In genomic region chr17:55735784-55736405, GRCh38 we compare ENCODE assay signal across 9 cellular contexts. TPM values are rescaled to one million over a fixed set of nuclear protein-coding genes. Genes with fewer than 3 reads are reported as not detected.
DNase-seq lines count a peak whose midpoint lies in the region; ATAC-seq and TF ChIP-seq lines count a peak whose summit lies in the region.
"Had no signal": no experiment of that assay in that cellular context is flagged by ENCODE, and none has a peak within 500 bp of the region (broad histone marks: within the 10 kb centered on the region; RNA-seq: fewer than 3 reads in every experiment).

No MANE protein-coding gene starts in this region.

- peaks cover 13 to 39% of the 10 kb centered on the region in 2 experiments for H3K4me1 ChIP-seq in SK-N-SH (ENCODE audit: control insufficient read depth in 1 of 2, insufficient read depth in 2 of 2, low read depth in 1 of 2, low read length in 1 of 2)

- H3K4me3 ChIP-seq in SK-N-SH (ENCODE audit: low read depth in 2 of 2, low read length in 1 of 2) (no peak overlapping the region; a peak in 1 of 4 replicates), neural cell (ENCODE audit: low read length) (no peak overlapping the region)

- H3F3A ChIP-seq in SK-N-SH (replicated peaks; ENCODE audit: insufficient read depth) (peaks cover 6% of the 10 kb centered on the region), neural cell (ENCODE audit: insufficient read depth, low read length, poor library complexity, severe bottlenecking) (no peaks in the 10 kb centered on the region)

- no peak overlapping the region for H3K9ac ChIP-seq in SK-N-SH
- H3K9ac ChIP-seq in neural cell (ENCODE audit: low read length), result no peak overlapping the region

- H3K9me2 ChIP-seq in SK-N-SH (no peaks in the 10 kb centered on the region), neural cell (ENCODE audit: insufficient read depth, low read length) (no peaks in the 10 kb centered on the region)

- peak; percentile 89 for TF ChIP-seq CTCF in SK-N-SH (IDR thresholded peaks at IDR 0.05)
- TF ChIP-seq CTCF in neural cell (IDR thresholded peaks at IDR 0.05; ENCODE audit: poor library complexity, severe bottlenecking), result peak; percentile 37

- DNase-seq in D341Med (ENCODE audit: low spot score) (peak; percentile 52), SK-N-SH (peak; percentile 52), dermis blood vessel endothelial cell (peak; percentile 67)
- no peak for DNase-seq in activated CD4-positive, CD25-positive, alpha-beta regulatory T cell (lab: John Stamatoyannopoulos, UW)
- DNase-seq in activated CD4-positive, CD25-positive, alpha-beta regulatory T cell treated with anti-CD3 and anti-CD28 coated beads, Interleukin-2, amount 50 U/mL, for 72 hours, result no peak

- no peak overlapping the region for H2AFZ ChIP-seq in SK-N-SH (ENCODE audit: low read depth)
- no peak overlapping the region for H2AFZ ChIP-seq in neural cell (ENCODE audit: low read depth, low read length)

- 42% methylated on average over 5 of the region's 5 CpGs for WGBS in SK-N-SH (ENCODE audit: low lambda C conversion rate)

- H3K27ac ChIP-seq in SK-N-SH (ENCODE audit: low read depth in 2 of 2, low read length in 1 of 2), result no peak overlapping the region
- no peak overlapping the region for H3K27ac ChIP-seq in neural cell (ENCODE audit: low read length)

- peak; percentile 61 for ATAC-seq in HG03354 (IDR thresholded peaks at IDR 0.05; ENCODE audit: poor library complexity, severe bottlenecking, unreplicated experiment)
- no peak for ATAC-seq in GM21526 (IDR thresholded peaks at IDR 0.05; ENCODE audit: low FRiP score, unreplicated experiment)
- ATAC-seq: right cardiac atrium had no signal

- TF ChIP-seq RAD21 in SK-N-SH (IDR thresholded peaks at IDR 0.05; ENCODE audit: low read length) (peak; percentile 77), neural cell (conservative IDR thresholded peaks at IDR 0.05) (no peak)

- CTCF ChIA-PET in SK-N-SH (lab: Yijun Ruan, JAX), result interaction anchor here (0.6 to 16.5 kb wide), 40 partner anchors 15 to 654 kb away, joined by 3 to 175 read pairs (median 5); partner anchors contain the start of genes PCTP and TMEM100

- H3K27me3 ChIP-seq in SK-N-SH (ENCODE audit: insufficient read depth) (no peaks in the 10 kb centered on the region), neural cell (ENCODE audit: insufficient read depth, low read depth, low read length) (no peaks in the 10 kb centered on the region)

- H3K9me3 ChIP-seq in SK-N-SH, result no peaks in the 10 kb centered on the region
- no peaks in the 10 kb centered on the region for H3K9me3 ChIP-seq in neural cell (ENCODE audit: low read length)

- no peak overlapping the region for H3K4me2 ChIP-seq in SK-N-SH
- no peak overlapping the region for H3K4me2 ChIP-seq in neural cell (ENCODE audit: low read length)

- no peaks in the 10 kb centered on the region for H3K79me2 ChIP-seq in SK-N-SH (ENCODE audit: insufficient read depth)
- no peaks in the 10 kb centered on the region for H3K79me2 ChIP-seq in neural cell (replicated peaks; ENCODE audit: insufficient read depth, low read length)

- H3K36me3 ChIP-seq in SK-N-SH (replicated peaks in 1 of 2; ENCODE audit: control insufficient read depth in 1 of 2, insufficient read depth in 2 of 2, low read length in 1 of 2), result no peaks in the 10 kb centered on the region
- H3K36me3 ChIP-seq in neural cell (ENCODE audit: insufficient read depth, low read length), result no peaks in the 10 kb centered on the region

- POLR2A ChIA-PET in SK-N-SH (lab: Yijun Ruan, JAX), result no interaction called here

- TF ChIP-seq EP300 in SK-N-SH (IDR thresholded peaks at IDR 0.05; ENCODE audit: borderline replicate concordance in 1 of 2, low read depth in 1 of 2, low read length in 1 of 2) (no peak), neural cell (conservative IDR thresholded peaks at IDR 0.05; ENCODE audit: poor library complexity, severe bottlenecking) (no peak)

- H4K20me1 ChIP-seq in SK-N-SH (ENCODE audit: insufficient read depth) (no peaks in the 10 kb centered on the region), neural cell (ENCODE audit: insufficient read depth) (no peaks in the 10 kb centered on the region)

TF ChIP-seq in SK-N-SH, 30 proteins besides CTCF, POLR2A, EP300 and RAD21:
- TF ChIP-seq RFX5 (IDR thresholded peaks at IDR 0.05; ENCODE audit: low read length), result 0 out of 2 replicates have a peak, but pooled peaks have one; percentile 23
- TF ChIP-seq TEAD4 (IDR thresholded peaks at IDR 0.05; ENCODE audit: borderline replicate concordance, insufficient read depth), result no peak
- TF ChIP-seq RCOR1 (IDR thresholded peaks at IDR 0.05; ENCODE audit: low read length), result peak; percentile 52; the same call in 1 of the 2 replicates
- TF ChIP-seq, protein P1, sequence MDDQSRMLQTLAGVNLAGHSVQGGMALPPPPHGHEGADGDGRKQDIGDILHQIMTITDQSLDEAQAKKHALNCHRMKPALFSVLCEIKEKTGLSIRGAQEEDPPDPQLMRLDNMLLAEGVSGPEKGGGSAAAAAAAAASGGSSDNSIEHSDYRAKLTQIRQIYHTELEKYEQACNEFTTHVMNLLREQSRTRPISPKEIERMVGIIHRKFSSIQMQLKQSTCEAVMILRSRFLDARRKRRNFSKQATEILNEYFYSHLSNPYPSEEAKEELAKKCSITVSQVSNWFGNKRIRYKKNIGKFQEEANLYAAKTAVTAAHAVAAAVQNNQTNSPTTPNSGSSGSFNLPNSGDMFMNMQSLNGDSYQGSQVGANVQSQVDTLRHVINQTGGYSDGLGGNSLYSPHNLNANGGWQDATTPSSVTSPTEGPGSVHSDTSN (IDR thresholded peaks at IDR 0.05), result no peak
- peak; percentile 18; the same call in 1 of the 2 replicates for TF ChIP-seq TCF12 (IDR thresholded peaks at IDR 0.05)
- peak; percentile 65 for TF ChIP-seq SMC3 (IDR thresholded peaks at IDR 0.05; ENCODE audit: low read depth, low read length)
- TF ChIP-seq CHD2 (IDR thresholded peaks at IDR 0.05; ENCODE audit: low read length, partially characterized antibody), result peak; percentile 39
- TF ChIP-seq YY1 (IDR thresholded peaks at IDR 0.05; ENCODE audit: low read depth), result no peak

TF ChIP-seq in neural cell, 6 proteins besides CTCF, POLR2A, EP300 and RAD21:
- TF ChIP-seq EZH2 (IDR thresholded peaks at IDR 0.05; ENCODE audit: borderline replicate concordance, insufficient read depth, low read length, poor library complexity, severe bottlenecking), result no peak

RNA-seq across cellular contexts. Expression of gene TMEM100, which starts 13.2 kb away (rescaled TPM):
- 1.5 and 1.7 TPM in 2 replicates for polyA plus RNA-seq in SK-N-SH (2012; rRNA removed)
- 2.0 and 2.2 TPM in 2 replicates for polyA plus RNA-seq in SK-N-SH (2012; cell fraction: cytosol; rRNA removed)
- polyA plus RNA-seq in SK-N-SH (2012; cell fraction: nucleus; rRNA removed), result 1.3 and 1.4 TPM in 2 replicates
- total RNA-seq in dermis blood vessel endothelial cell, result 7.3 and 8.0 TPM in 2 replicates
- not detected in 2 replicates for polyA plus RNA-seq in neural cell
- not detected in 2 replicates for polyA minus RNA-seq in neural cell

RNA-seq across cellular contexts. Expression of gene PCTP, which starts 15.0 kb away (rescaled TPM):
- polyA plus RNA-seq in SK-N-SH (2012; rRNA removed) (20.8 and 25.1 TPM in 2 replicates), neural cell (3.9 and 6.4 TPM in 2 replicates)
- polyA plus RNA-seq in SK-N-SH (2012; cell fraction: cytosol; rRNA removed), result 25.7 and 26.3 TPM in 2 replicates
- 15.7 and 22.3 TPM in 2 replicates for polyA plus RNA-seq in SK-N-SH (2012; cell fraction: nucleus; rRNA removed)
- 40.2 and 44.1 TPM in 2 replicates for total RNA-seq in dermis blood vessel endothelial cell
- polyA minus RNA-seq in neural cell, result 3.2 and 6.6 TPM in 2 replicates

Comparison
In these comparisons a context has a peak if more than half of its experiments do, and no peak if none do; other contexts are left out.
1. DNase-seq: peak in D341Med (single experiment), SK-N-SH (single experiment) and dermis blood vessel endothelial cell (single experiment); none in activated CD4-positive, CD25-positive, alpha-beta regulatory T cell (0 of 4) and activated CD4-positive, CD25-positive, alpha-beta regulatory T cell treated with anti-CD3 and anti-CD28 coated beads, Interleukin-2, amount 50 U/mL, for 72 hours (single experiment).